ENCODE assay signal across 8 cellular contexts in the genomic region with DNA sequence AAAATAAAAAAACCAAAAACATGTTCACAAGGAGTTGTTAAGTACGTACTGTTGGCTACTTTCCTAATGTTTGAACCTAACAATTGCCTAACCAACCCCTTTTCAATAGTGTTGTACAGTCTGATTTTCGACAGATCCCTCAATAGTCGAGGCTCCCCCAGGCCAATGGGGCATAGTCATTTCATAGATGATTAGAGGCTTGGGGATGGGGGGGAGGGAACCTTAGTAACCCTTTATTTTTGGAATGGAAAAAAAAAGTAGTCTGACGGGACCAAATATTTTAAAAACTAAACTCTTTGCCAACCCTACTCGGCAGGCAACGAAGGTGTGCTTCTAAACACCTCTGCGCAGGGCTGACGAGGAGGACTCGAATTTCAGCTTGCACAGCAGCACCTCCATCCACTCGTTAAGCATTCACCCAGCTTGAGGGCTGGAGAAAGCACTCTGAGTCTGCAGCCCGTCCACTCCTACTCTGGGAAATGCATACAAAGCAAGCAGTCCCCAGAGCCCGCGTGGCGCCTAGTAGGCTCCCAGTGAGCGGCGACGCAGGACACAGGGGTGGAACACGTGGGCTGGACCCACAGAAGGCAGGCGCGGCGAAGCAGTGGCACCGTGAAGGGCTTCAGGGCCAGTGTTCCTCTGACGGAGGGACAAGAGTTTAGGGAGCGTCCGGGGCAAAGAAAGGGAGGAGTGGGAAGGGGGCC.
DNase-seq lines count a peak whose midpoint lies in the region; ATAC-seq and TF ChIP-seq lines count a peak whose summit lies in the region.

No MANE protein-coding gene starts in this region.

- peak; percentile 48 for ATAC-seq in HG02884 (IDR thresholded peaks at IDR 0.05; ENCODE audit: unreplicated experiment)

- no peaks in the 10 kb centered on the region for H3K27me3 ChIP-seq in layer of hippocampus (ENCODE audit: control insufficient read depth, insufficient read depth, low read length)

- no peak for TF ChIP-seq CTCF in VCaP (conservative IDR thresholded peaks at IDR 0.05)

- DNase-seq in NOMO-1 (lab: John Stamatoyannopoulos, UW; ENCODE audit: unreplicated experiment in 2 of 2) (peak; percentile 11 to 13), NOMO-1 treated with dmso at 0.1 percent for 144 hours (lab: John Stamatoyannopoulos, UW; ENCODE audit: unreplicated experiment) (no peak), NCI-H1436 (lab: John Stamatoyannopoulos, UW) (peak; percentile 58), cerebellar cortex (ENCODE audit: low spot score) (peak; percentile 50)
- DNase-seq in stimulated activated CD4-positive, alpha-beta T cell treated with anti-CD3 and anti-CD28 coated beads, Interleukin-15, amount 100 ng/mL, for 24 hours = peak; percentile 75

- peak overlapping the region; percentile 96 for H3K27ac ChIP-seq in VCaP
- peak overlapping the region; percentile 73 for H3K27ac ChIP-seq in layer of hippocampus (ENCODE audit: low read depth, low read length)
